In the genomic region with DNA sequence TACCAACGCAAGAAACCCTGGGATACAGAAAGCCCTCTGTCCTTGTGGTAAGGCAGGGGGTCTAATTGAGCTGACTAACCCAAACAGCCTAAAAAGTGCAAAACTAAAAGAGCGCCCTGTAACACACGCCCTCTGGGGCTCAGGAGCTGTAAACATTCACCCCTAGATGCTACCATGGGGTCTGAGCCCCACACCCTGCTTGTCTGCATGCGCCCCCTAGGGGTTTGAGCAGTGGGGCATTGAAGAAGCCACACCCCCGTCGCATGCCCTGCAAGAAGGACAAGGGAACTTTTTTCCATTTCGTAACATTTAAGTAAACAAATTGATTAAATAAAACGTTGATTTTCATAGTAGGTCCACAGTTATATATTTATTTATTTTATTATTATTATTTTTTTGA, we compare ENCODE assay signal across 10 cellular contexts.
DNase-seq lines count a peak whose midpoint lies in the region; ATAC-seq and TF ChIP-seq lines count a peak whose summit lies in the region.
"Had no signal": no experiment of that assay in that cellular context is flagged by ENCODE, and none has a peak within 500 bp of the region (broad histone marks: within the 10 kb centered on the region; RNA-seq: fewer than 3 reads in every experiment).

No MANE protein-coding gene starts in this region.

- no peaks in the 10 kb centered on the region for H3K4me1 Mint-ChIP-seq in activated T-cell treated with anti-CD3 and anti-CD28 coated beads, Interleukin-2, amount 50 U/mL, for 72 hours (ENCODE audit: low read depth)

- H3K79me2 ChIP-seq in PC-9 (ENCODE audit: low read depth) = no peaks in the 10 kb centered on the region

- no peak overlapping the region for H3K4me2 ChIP-seq in PC-9

- POLR2A ChIA-PET in PC-9 (lab: Charles Lee; ENCODE audit: unreplicated experiment) = no interaction called here

- H3K9me3 ChIP-seq in PC-9 (ENCODE audit: insufficient read depth, low read depth) (no peaks in the 10 kb centered on the region), spleen (no peaks in the 10 kb centered on the region)

- WGBS in spleen, 5 donors = 85 to 91% (median 89%) methylated on average over 8 of the region's 8 CpGs

- no peak for ATAC-seq in activated T-cell treated with anti-CD3 and anti-CD28 coated beads, Interleukin-2, amount 50 U/mL, for 72 hours (replicated peaks in 1 of 2)

- CTCF ChIA-PET in PC-9 (lab: Charles Lee) = no interaction called here

- no peaks in the 10 kb centered on the region for H3K27me3 Mint-ChIP-seq in activated T-cell treated with anti-CD3 and anti-CD28 coated beads, Interleukin-2, amount 50 U/mL, for 72 hours (ENCODE audit: low read depth)

- no peaks in the 10 kb centered on the region for H3K27me3 ChIP-seq in H7 (ENCODE audit: control insufficient read depth, insufficient read depth, low read length)
- no peaks in the 10 kb centered on the region for H3K27me3 ChIP-seq in PC-9 (ENCODE audit: insufficient read depth, low read depth)
- H3K27me3 ChIP-seq in spleen (replicated peaks in 1 of 7) = no peaks in the 10 kb centered on the region

- no peaks in the 10 kb centered on the region for H4K20me1 ChIP-seq in PC-9 (ENCODE audit: insufficient read depth)

- H3K36me3 ChIP-seq in H7 (replicated peaks; ENCODE audit: control insufficient read depth, insufficient read depth, low read length) (no peaks in the 10 kb centered on the region), PC-9 (ENCODE audit: low read depth) (no peaks in the 10 kb centered on the region), spleen (no peaks in the 10 kb centered on the region)

- intact Hi-C loops in PC-9 (cut with micrococcal nuclease; ENCODE audit: unreplicated experiment) (no loop called here), spleen (cut with DNase I; ENCODE audit: low total_unique reads) (loop anchor here (10.0 kb wide), 1 partner anchor 202 kb away; no protein-coding TSS in a partner anchor)

- TF ChIP-seq POLR2A in spleen (IDR thresholded peaks at IDR 0.05) = no peak

- H3K36me3 Mint-ChIP-seq in activated T-cell treated with anti-CD3 and anti-CD28 coated beads, Interleukin-2, amount 50 U/mL, for 72 hours (ENCODE audit: insufficient read depth in 2 of 2) = no peaks in the 10 kb centered on the region

- no peak overlapping the region for H3K27ac ChIP-seq in PC-9
- no peak overlapping the region for H3K27ac ChIP-seq in spleen

- peak; percentile 15 to 34 for DNase-seq in activated T-cell treated with anti-CD3 and anti-CD28 coated beads, Interleukin-2, amount 50 U/mL, for 72 hours
- DNase-seq in activated T-cell treated with anti-CD3 and anti-CD28 coated beads, Interleukin-2, amount 50 U/mL, for 1 hour = no peak
- DNase-seq in H7 (peak; percentile 5), PC-9 (no peak), retinal pigment epithelial cell (ENCODE audit: low read depth) (no peak), H4 (ENCODE audit: low spot score) (no peak), spleen (no peak), retina (no peak)
- DNase-seq: KG1; stimulated activated naive CD4-positive, alpha-beta T cell had no signal

- BruUV-seq in PC-9 (replicated peaks; lab: Mats Ljungman, UMichigan) = no TSS peak

- peak; percentile 18; the same call in 1 of the 2 replicates for TF ChIP-seq CTCF in PC-9 (conservative IDR thresholded peaks at IDR 0.05)
- TF ChIP-seq CTCF in retinal pigment epithelial cell (conservative IDR thresholded peaks at IDR 0.05; ENCODE audit: low read depth, low read length) = peak; percentile 10
- no peak for TF ChIP-seq CTCF in spleen (IDR thresholded peaks at IDR 0.05 in 8 of 11, conservative IDR thresholded peaks at IDR 0.05 in 3 of 11)

- no peaks in the 10 kb centered on the region for H3F3A ChIP-seq in PC-9 (ENCODE audit: insufficient read depth, low read depth)

- no peak overlapping the region for H3K27ac Mint-ChIP-seq in activated T-cell treated with anti-CD3 and anti-CD28 coated beads, Interleukin-2, amount 50 U/mL, for 72 hours

- H3K4me1 ChIP-seq in PC-9 (replicated peaks; ENCODE audit: insufficient read depth) (no peaks in the 10 kb centered on the region), spleen (no peaks in the 10 kb centered on the region)

- H3K4me3 Mint-ChIP-seq in activated T-cell treated with anti-CD3 and anti-CD28 coated beads, Interleukin-2, amount 50 U/mL, for 72 hours = no peak overlapping the region

- H3K4me3 ChIP-seq in H7 (ENCODE audit: insufficient read depth, low read depth, low read length) (no peak overlapping the region), PC-9 (no peak overlapping the region), retinal pigment epithelial cell (ENCODE audit: low read length) (no peak overlapping the region), spleen (no peak overlapping the region)

- H2AFZ ChIP-seq in PC-9 = no peak overlapping the region

- no peaks in the 10 kb centered on the region for H3K9me3 Mint-ChIP-seq in activated T-cell treated with anti-CD3 and anti-CD28 coated beads, Interleukin-2, amount 50 U/mL, for 72 hours

- no peaks in the 10 kb centered on the region for H3K9me2 ChIP-seq in PC-9 (ENCODE audit: insufficient read depth)

Comparison
In these comparisons a context has a peak if more than half of its experiments do, and no peak if none do; other contexts are left out.
1. DNase-seq: peak in activated T-cell treated with anti-CD3 and anti-CD28 coated beads, Interleukin-2, amount 50 U/mL, for 72 hours (2 of 2) and H7 (single experiment); none in activated T-cell treated with anti-CD3 and anti-CD28 coated beads, Interleukin-2, amount 50 U/mL, for 1 hour (single experiment), PC-9 (0 of 2), retinal pigment epithelial cell (single experiment), H4 (single experiment), spleen (single experiment) and retina (single experiment).
2. CTCF ChIP-seq: peak in PC-9 (single experiment) and retinal pigment epithelial cell (single experiment); none in spleen (0 of 11).